In the genomic region with DNA sequence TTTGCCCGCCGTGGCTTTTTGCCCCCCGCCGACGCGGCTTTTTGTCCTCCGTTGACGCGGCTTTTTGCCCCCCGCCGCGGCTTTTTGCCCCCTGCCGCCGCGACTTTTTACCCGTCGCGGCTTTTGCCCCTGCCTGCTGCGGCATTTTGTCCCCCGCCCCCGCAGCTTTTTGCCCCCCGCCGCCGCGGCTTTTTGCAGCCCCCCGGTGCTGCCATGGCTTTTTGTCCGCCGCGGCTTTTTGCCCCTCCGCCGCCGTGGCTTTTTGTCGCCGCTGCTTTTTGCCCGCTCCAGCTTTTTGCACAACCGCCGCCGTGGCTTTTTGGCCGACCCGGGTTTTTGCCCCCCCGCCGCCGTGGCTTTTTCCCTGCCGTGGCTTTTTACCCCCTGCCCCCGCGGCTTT, we compare ENCODE assay signal across 35 cellular contexts.
"Had no signal": no experiment of that assay in that cellular context is flagged by ENCODE, and none has a peak within 500 bp of the region (broad histone marks: within the 10 kb centered on the region; RNA-seq: fewer than 3 reads in every experiment).

No MANE protein-coding gene starts in this region.

- H3K4me3 ChIP-seq: MG63 had no signal

- H3K27me3 ChIP-seq: MG63 had no signal

- DNase-seq: Karpas-422, Kasumi-1, KG1, MG63, MM.1S, MV-4-11, NCI-H1048, NCI-H1092, NCI-H1092 treated with DMSO at 0.1 percent for 48 hours, NCI-H1105, NCI-H1105 treated with DMSO at 0.1 percent for 48 hours, NCI-H1417, NCI-H1417 treated with DMSO at 0.1 percent for 48 hours, NCI-H1436, NCI-H1436 treated with DMSO at 0.1 percent for 48 hours, NCI-H146, NCI-H1694, NCI-H1694 treated with DMSO at 0.1 percent for 48 hours, NCI-H187, NCI-H187 treated with DMSO at 0.1 percent for 48 hours, NCI-H1930, NCI-H2029, NCI-H2029 treated with DMSO at 0.1 percent for 48 hours, NCI-H2081, NCI-H2081 treated with DMSO at 0.1 percent for 48 hours, NCI-H2107, NCI-H2171, NCI-H2171 treated with DMSO at 0.1 percent for 48 hours, NCI-H2227 treated with DMSO at 0.1 percent for 48 hours, NCI-H226, NCI-H345, NCI-H446, NCI-H446 treated with DMSO at 0.1 percent for 48 hours, NCI-H510A had no signal

- H3K36me3 ChIP-seq: MG63 had no signal

- H3K27ac ChIP-seq: KMS-11 had no signal

- H3K9me3 ChIP-seq: MG63 had no signal

- H3K9ac ChIP-seq: KMS-11 had no signal

- H3K4me2 ChIP-seq: KMS-11 had no signal
